Comparison of ENCODE assay signal across 1 cellular context in genomic region chr13:25898991-25899390, GRCh38.
TF ChIP-seq lines count a peak whose summit lies in the region.

No MANE protein-coding gene starts in this region.

TF ChIP-seq in H1, 55 proteins besides CTCF, POLR2A, EP300 and RAD21:
- TF ChIP-seq TAF7 (optimal IDR thresholded peaks at IDR 0.05; ENCODE audit: borderline replicate concordance, low read depth, low read length) (no peak), JUND (IDR thresholded peaks at IDR 0.05; ENCODE audit: low read length) (no peak), YY1 (IDR thresholded peaks at IDR 0.05; ENCODE audit: low read depth, low read length) (no peak), BACH1 (IDR thresholded peaks at IDR 0.05; ENCODE audit: low read length) (no peak), HDAC2 (IDR thresholded peaks at IDR 0.05; ENCODE audit: borderline replicate concordance in 1 of 2, low read depth in 2 of 2, low read length in 2 of 2) (no peak), CREB1 (IDR thresholded peaks at IDR 0.05) (no peak), SRF (IDR thresholded peaks at IDR 0.05; ENCODE audit: low read depth, low read length) (no peak), CHD7 (IDR thresholded peaks at IDR 0.05; ENCODE audit: insufficient replicate concordance, low read length) (no peak), MAFK (IDR thresholded peaks at IDR 0.05; ENCODE audit: low read depth, low read length) (no peak), CTBP2 (IDR thresholded peaks at IDR 0.05; ENCODE audit: borderline replicate concordance, insufficient read depth, insufficient read length, low read length) (no peak)
